Comparison of ENCODE assay signal across 14 cellular contexts in genomic region chr10:71255540-71255816, GRCh38. TPM values are rescaled to one million over a fixed set of nuclear protein-coding genes. Genes with fewer than 3 reads are reported as not detected.
A peak's percentile ranks its signal among the peaks of the same experiment; 100 is the strongest.
DNase-seq lines count a peak whose midpoint lies in the region; ATAC-seq and TF ChIP-seq lines count a peak whose summit lies in the region.
"Had no signal": no experiment of that assay in that cellular context is flagged by ENCODE, and none has a peak within 500 bp of the region (broad histone marks: within the 10 kb centered on the region; RNA-seq: fewer than 3 reads in every experiment).

No MANE protein-coding gene starts in this region.

- intact Hi-C loops in MCF 10A (cut with micrococcal nuclease) = no loop called here
- intact Hi-C loops in breast epithelium (cut with DNase I; ENCODE audit: low total_unique reads) = loop anchor here (5.0 kb wide), 1 partner anchor 2002 kb away; no protein-coding TSS in a partner anchor

- H3K27me3 ChIP-seq in breast epithelium (no peaks in the 10 kb centered on the region), tibial nerve (no peaks in the 10 kb centered on the region)
- H3K27me3 ChIP-seq: sigmoid colon had no signal

- no peak for DNase-seq in MCF 10A (ENCODE audit: unreplicated experiment)
- DNase-seq in breast epithelium (ENCODE audit: low spot score in 2 of 2) = no peak
- no peak for DNase-seq in type B pancreatic cell (ENCODE audit: extremely low spot score, unreplicated experiment)
- no peak for DNase-seq in tibial nerve (ENCODE audit: low spot score in 2 of 2)
- DNase-seq: activated naive CD8-positive, alpha-beta T cell treated with anti-CD3 and anti-CD28 coated beads, Interleukin-2, amount 50 U/mL, for 24 hours; effector memory CD8-positive, alpha-beta T cell; Karpas-422 had no signal

- POLR2A ChIA-PET in MCF 10A (lab: Yijun Ruan, JAX) = interaction anchor here (0.6 to 3.7 kb wide), 5 partner anchors 10 to 38 kb away, joined by 3 to 53 read pairs (median 3); no protein-coding TSS in a partner anchor

- H3K36me3 ChIP-seq in breast epithelium (no peaks in the 10 kb centered on the region), mesodermal cell (ENCODE audit: control insufficient read depth, insufficient read depth, low read length) (peaks cover 30% of the 10 kb centered on the region), tibial nerve (no peaks in the 10 kb centered on the region)
- H3K36me3 ChIP-seq: sigmoid colon had no signal

- H3K4me3 Mint-ChIP-seq in MCF 10A (ENCODE audit: unreplicated experiment) = peak overlapping the region; percentile 62
- H3K4me3 Mint-ChIP-seq in brain = peak overlapping the region in 4 of 5 experiments; percentile 25 to 53 (median 48)
- no peak overlapping the region for H3K4me3 Mint-ChIP-seq in type B pancreatic cell
- H3K4me3 Mint-ChIP-seq: activated naive CD8-positive, alpha-beta T cell treated with anti-CD3 and anti-CD28 coated beads, Interleukin-2, amount 50 U/mL, for 24 hours; CD14-positive monocyte; central memory CD8-positive, alpha-beta T cell; effector memory CD8-positive, alpha-beta T cell had no signal

- peak overlapping the region; percentile 28 for H3K27ac Mint-ChIP-seq in MCF 10A (ENCODE audit: low read depth, unreplicated experiment)
- peak overlapping the region; percentile 39 to 91 (median 89) for H3K27ac Mint-ChIP-seq in brain
- H3K27ac Mint-ChIP-seq in type B pancreatic cell = peak overlapping the region; percentile 43
- H3K27ac Mint-ChIP-seq: activated naive CD8-positive, alpha-beta T cell treated with anti-CD3 and anti-CD28 coated beads, Interleukin-2, amount 50 U/mL, for 24 hours; CD14-positive monocyte; effector memory CD8-positive, alpha-beta T cell had no signal

- H3K4me3 ChIP-seq in breast epithelium = no peak overlapping the region
- H3K4me3 ChIP-seq in mesodermal cell (ENCODE audit: extremely low read depth, insufficient read depth, low read length, poor library complexity, severe bottlenecking) = no peak overlapping the region
- H3K4me3 ChIP-seq in tibial nerve = no peak overlapping the region
- H3K4me3 ChIP-seq: sigmoid colon had no signal

- BruUV-seq in MCF 10A (replicated peaks; lab: Mats Ljungman, UMichigan) = no TSS peak

- peaks cover 52% of the 10 kb centered on the region for H3K4me1 Mint-ChIP-seq in MCF 10A (ENCODE audit: insufficient read depth, unreplicated experiment)
- H3K4me1 Mint-ChIP-seq in brain = peaks cover 84% of the 10 kb centered on the region
- peaks cover 54% of the 10 kb centered on the region for H3K4me1 Mint-ChIP-seq in type B pancreatic cell (ENCODE audit: unreplicated experiment)
- H3K4me1 Mint-ChIP-seq: activated naive CD8-positive, alpha-beta T cell treated with anti-CD3 and anti-CD28 coated beads, Interleukin-2, amount 50 U/mL, for 24 hours; CD14-positive monocyte; central memory CD8-positive, alpha-beta T cell had no signal

- CTCF ChIA-PET in MCF 10A (lab: Yijun Ruan, JAX) = interaction anchor here (0.9 to 2.0 kb wide), 5 partner anchors 8 to 352 kb away, joined by 3 to 11 read pairs (median 6); no protein-coding TSS in a partner anchor

- TF ChIP-seq CTCF in MCF 10A (IDR thresholded peaks at IDR 0.05; ENCODE audit: unreplicated experiment) = no peak
- no peak for TF ChIP-seq CTCF in breast epithelium (IDR thresholded peaks at IDR 0.05)
- TF ChIP-seq CTCF in brain (conservative IDR thresholded peaks at IDR 0.05) = no peak
- no peak for TF ChIP-seq CTCF in type B pancreatic cell (conservative IDR thresholded peaks at IDR 0.05)
- TF ChIP-seq CTCF in tibial nerve (IDR thresholded peaks at IDR 0.05) = no peak

- H3K36me3 Mint-ChIP-seq in MCF 10A (ENCODE audit: insufficient read depth, unreplicated experiment) (peaks cover 6% of the 10 kb centered on the region), brain (no peaks in the 10 kb centered on the region), type B pancreatic cell (no peaks in the 10 kb centered on the region)
- H3K36me3 Mint-ChIP-seq: CD14-positive monocyte had no signal

- H3K4me1 ChIP-seq in breast epithelium (peaks cover 8 to 12% of the 10 kb centered on the region in 2 donors), mesodermal cell (ENCODE audit: control insufficient read depth, insufficient read depth, low read length, poor library complexity, severe bottlenecking) (peaks cover 61% of the 10 kb centered on the region), tibial nerve (peaks cover 0 to 22% (median 5%) of the 10 kb centered on the region in 4 donors)

- H3K9me3 ChIP-seq in breast epithelium (no peaks in the 10 kb centered on the region), mesodermal cell (ENCODE audit: control insufficient read depth, low read length) (no peaks in the 10 kb centered on the region), tibial nerve (no peaks in the 10 kb centered on the region)
- H3K9me3 ChIP-seq: sigmoid colon had no signal

- no peak overlapping the region for H3K27ac ChIP-seq in breast epithelium
- peak overlapping the region; percentile 59 for H3K27ac ChIP-seq in mesodermal cell (ENCODE audit: low read depth, low read length, severe bottlenecking)
- no peak overlapping the region for H3K27ac ChIP-seq in tibial nerve

- 88 to 92% methylated on average over 4 of the region's 5 CpGs for WGBS in mesodermal cell (ENCODE audit: insufficient coverage in 2 of 2), 2 experiments
- WGBS in tibial nerve, 2 donors = 68 to 79% methylated on average over 5 of the region's 5 CpGs

- no peak for ATAC-seq in GM18870 (IDR thresholded peaks at IDR 0.05; ENCODE audit: unreplicated experiment)
- no peak for ATAC-seq in GM19328 (IDR thresholded peaks at IDR 0.05; ENCODE audit: unreplicated experiment)
- ATAC-seq: activated naive CD8-positive, alpha-beta T cell treated with anti-CD3 and anti-CD28 coated beads, Interleukin-2, amount 50 U/mL, for 24 hours; effector memory CD8-positive, alpha-beta T cell had no signal

- H3K27me3 Mint-ChIP-seq in MCF 10A (ENCODE audit: insufficient read depth, unreplicated experiment) = no peaks in the 10 kb centered on the region
- H3K27me3 Mint-ChIP-seq in brain = no peaks in the 10 kb centered on the region
- H3K27me3 Mint-ChIP-seq in type B pancreatic cell = no peaks in the 10 kb centered on the region

- H3K9me3 Mint-ChIP-seq in MCF 10A (ENCODE audit: unreplicated experiment) (no peaks in the 10 kb centered on the region), brain (peaks cover 0 to 2% (median 0%) of the 10 kb centered on the region in 5 experiments), type B pancreatic cell (no peaks in the 10 kb centered on the region)
- H3K9me3 Mint-ChIP-seq: activated naive CD8-positive, alpha-beta T cell treated with anti-CD3 and anti-CD28 coated beads, Interleukin-2, amount 50 U/mL, for 24 hours; CD14-positive monocyte; central memory CD8-positive, alpha-beta T cell; effector memory CD8-positive, alpha-beta T cell had no signal

- no peak for TF ChIP-seq EP300 in tibial nerve (IDR thresholded peaks at IDR 0.05)

- TF ChIP-seq POLR2A in breast epithelium (IDR thresholded peaks at IDR 0.05) (no peak), tibial nerve (IDR thresholded peaks at IDR 0.05) (no peak)

RNA-seq across cellular contexts. Expression of gene UNC5B, which starts 43.1 kb away (rescaled TPM):
- total RNA-seq in MCF 10A (2022) (80.5 and 82.4 TPM in 2 replicates), breast epithelium (1 to 10 TPM in 2 of 3 donors, under 1 TPM in 1; 0.80 to 4.9 (median 3.5) TPM), type B pancreatic cell (ENCODE audit: low replicate concordance) (16.3 and 22.4 TPM in 2 replicates), tibial nerve (1 to 10 TPM; 3.3 to 7.0 (median 5.9) TPM)
- polyA plus RNA-seq in brain (ENCODE audit: insufficient read depth, low read depth, low replicate concordance) = 31.8 TPM
- polyA plus RNA-seq in mesodermal cell (2013, experiment 1 of 2) = 109 TPM
- 93.7 TPM for polyA plus RNA-seq in mesodermal cell (2013, experiment 2 of 2)

Comparison
In these comparisons a context has a peak if more than half of its experiments do, and no peak if none do; other contexts are left out.
1. H3K27ac Mint-ChIP-seq: peak in every context shown above with its lines; median percentile 89 in brain; 43 in type B pancreatic cell; 28 in MCF 10A.